8 cellular contexts compared by ENCODE assay signal in genomic region chr14:31560759-31561154, GRCh38. TPM values are rescaled to one million over a fixed set of nuclear protein-coding genes. Genes with fewer than 3 reads are reported as not detected.
A peak's percentile ranks its signal among the peaks of the same experiment; 100 is the strongest.
DNase-seq lines count a peak whose midpoint lies in the region; ATAC-seq and TF ChIP-seq lines count a peak whose summit lies in the region.

No MANE protein-coding gene starts in this region.

- H3K9me3 Mint-ChIP-seq in MCF 10A (ENCODE audit: unreplicated experiment) = no peaks in the 10 kb centered on the region

- peak overlapping the region; percentile 60 to 89 for H3K9ac ChIP-seq in mucosa of rectum (ENCODE audit: low read depth in 1 of 2, low read length in 2 of 2)

- peak overlapping the region; percentile 98 for H3K27ac Mint-ChIP-seq in MCF 10A (ENCODE audit: low read depth, unreplicated experiment)

- peak overlapping the region; percentile 94 to 97 for H3K4me3 ChIP-seq in mucosa of rectum (ENCODE audit: low read length in 2 of 2)

- CTCF ChIA-PET in MCF 10A (lab: Yijun Ruan, JAX) = no interaction called here

- POLR2A ChIA-PET in MCF 10A (lab: Yijun Ruan, JAX) = interaction anchor here (0.6 to 1.4 kb wide), 7 partner anchors 9 to 198 kb away, joined by 3 to 4 read pairs (median 3); partner anchors contain the start of gene DTD2

- H3K36me3 Mint-ChIP-seq in MCF 10A (ENCODE audit: insufficient read depth, unreplicated experiment) = peaks cover 5% of the 10 kb centered on the region

- H3K4me3 Mint-ChIP-seq in MCF 10A (ENCODE audit: unreplicated experiment) = peak overlapping the region; percentile 96

- no peaks in the 10 kb centered on the region for H3K27me3 ChIP-seq in mucosa of rectum (ENCODE audit: control insufficient read depth in 2 of 2, insufficient read depth in 2 of 2, low read length in 2 of 2)

- TSS peak; percentile 100 for BruUV-seq in MCF 10A (replicated peaks; lab: Mats Ljungman, UMichigan)

- peak overlapping the region; percentile 79 to 82 for H3K27ac ChIP-seq in mucosa of rectum (ENCODE audit: low read depth in 2 of 2, low read length in 2 of 2)

- intact Hi-C loops in MCF 10A (cut with micrococcal nuclease) = no loop called here

- peaks cover 0 to 9% of the 10 kb centered on the region in 2 donors for H3K4me1 ChIP-seq in mucosa of rectum (ENCODE audit: control insufficient read depth in 2 of 2, insufficient read depth in 2 of 2, low read length in 2 of 2)

- ATAC-seq in GM18907 (IDR thresholded peaks at IDR 0.05; ENCODE audit: unreplicated experiment) (peak; percentile 14), HG03520 (IDR thresholded peaks at IDR 0.05; ENCODE audit: unreplicated experiment) (peak; percentile 9)

- H3K36me3 ChIP-seq in mucosa of rectum (ENCODE audit: control insufficient read depth in 2 of 2, insufficient read depth in 2 of 2, low read length in 2 of 2) = no peaks in the 10 kb centered on the region

- no peak for DNase-seq in MCF 10A (ENCODE audit: unreplicated experiment)
- DNase-seq in NCI-H1417 treated with DMSO at 0.1 percent for 48 hours (lab: John Stamatoyannopoulos, UW) = no peak
- no peak for DNase-seq in HCEC 1CT
- DNase-seq in stimulated activated CD4-positive, alpha-beta T cell treated with anti-CD3 and anti-CD28 coated beads, Interleukin-15, amount 100 ng/mL, for 24 hours = no peak
- no peak for DNase-seq in DMS79 (lab: John Stamatoyannopoulos, UW)

- H3K27me3 Mint-ChIP-seq in MCF 10A (ENCODE audit: insufficient read depth, unreplicated experiment) = peaks cover 22% of the 10 kb centered on the region

- H3K4me1 Mint-ChIP-seq in MCF 10A (ENCODE audit: insufficient read depth, unreplicated experiment) = peaks cover 18% of the 10 kb centered on the region

- H3K9me3 ChIP-seq in mucosa of rectum (ENCODE audit: control insufficient read depth in 2 of 2, low read length in 2 of 2) = no peaks in the 10 kb centered on the region

- no peak for TF ChIP-seq CTCF in MCF 10A (IDR thresholded peaks at IDR 0.05; ENCODE audit: unreplicated experiment)

RNA-seq across cellular contexts. Expression of gene NUBPL, which starts 0.4 kb away (rescaled TPM):
- total RNA-seq in MCF 10A (2022) = 12.3 and 13.7 TPM in 2 replicates
